8 cellular contexts compared by ENCODE assay signal in the genomic region with DNA sequence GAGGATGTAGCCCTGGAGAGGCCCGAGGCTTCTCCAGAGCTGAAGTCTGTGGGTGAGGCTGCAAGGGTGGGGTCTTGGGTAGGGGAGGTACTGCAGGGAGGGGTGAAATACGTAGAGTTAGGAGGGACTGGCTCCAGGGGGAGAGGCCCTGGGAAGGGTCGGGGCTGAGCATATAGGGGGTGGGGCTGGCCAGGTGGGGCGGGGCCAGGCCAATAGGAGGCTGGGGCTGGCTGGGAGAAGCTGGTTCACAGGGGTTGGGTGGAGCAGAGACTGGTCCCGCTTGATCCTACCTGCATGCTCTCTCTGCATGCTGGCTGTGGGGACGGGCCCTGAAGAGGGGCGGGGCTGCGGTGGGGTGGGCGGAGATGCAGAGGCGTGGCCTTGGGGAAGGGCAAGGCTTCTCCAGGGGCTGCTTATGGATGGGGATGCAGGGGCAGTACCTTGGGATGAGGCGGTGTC. TPM values are rescaled to one million over a fixed set of nuclear protein-coding genes. Genes with fewer than 3 reads are reported as not detected.
DNase-seq lines count a peak whose midpoint lies in the region; ATAC-seq, FAIRE-seq and TF ChIP-seq lines count a peak whose summit lies in the region.

No MANE protein-coding gene starts in this region.

- H3K27ac ChIP-seq in left ventricle myocardium inferior (replicated peaks): no peak overlapping the region
- H3K27ac ChIP-seq in pancreas: no peak overlapping the region
- H3K27ac ChIP-seq in MM.1S (ENCODE audit: low read length): no peak overlapping the region

- H3K36me3 ChIP-seq in left ventricle myocardium inferior (no peaks in the 10 kb centered on the region), bronchial epithelial cell (ENCODE audit: control insufficient read depth, insufficient read depth, low read length) (no peaks in the 10 kb centered on the region), pancreas (no peaks in the 10 kb centered on the region), MM.1S (replicated peaks; ENCODE audit: insufficient read depth, low read length) (no peaks in the 10 kb centered on the region)

- H3K4me3 ChIP-seq in left ventricle myocardium inferior (no peak overlapping the region), bronchial epithelial cell (ENCODE audit: low read depth, low read length) (peak overlapping the region; percentile 7), pancreas (no peak overlapping the region), MM.1S (ENCODE audit: low read length) (no peak overlapping the region)

- H3F3A ChIP-seq in MM.1S (ENCODE audit: insufficient read depth, low read length): no peaks in the 10 kb centered on the region

- H3K4me2 ChIP-seq in MM.1S (ENCODE audit: low read depth, low read length): no peak overlapping the region

- H3K9me3 ChIP-seq in left ventricle myocardium inferior (replicated peaks): peaks cover 12% of the 10 kb centered on the region
- H3K9me3 ChIP-seq in pancreas: no peaks in the 10 kb centered on the region
- no peaks in the 10 kb centered on the region for H3K9me3 ChIP-seq in MM.1S (replicated peaks; ENCODE audit: insufficient read depth, low read length)

- H2AFZ ChIP-seq in MM.1S (ENCODE audit: low read length): no peak overlapping the region

- 1 to 4% methylated on average over 10 to 11 of the region's 11 CpGs for WGBS in pancreas, 2 donors

- peak; percentile 26 for ATAC-seq in left ventricle myocardium superior
- peak; percentile 30 to 68 (median 52) for ATAC-seq in pancreas
- no peak for ATAC-seq in GM21390 (IDR thresholded peaks at IDR 0.05; ENCODE audit: unreplicated experiment)

- intact Hi-C loops in left ventricle myocardium superior (cut with micrococcal nuclease): no loop called here
- intact Hi-C loops in left ventricle myocardium inferior (cut with micrococcal nuclease): no loop called here
- intact Hi-C loops in pancreas (cut with DNase I): no loop called here

- no peaks in the 10 kb centered on the region for H3K9me2 ChIP-seq in MM.1S (replicated peaks; ENCODE audit: insufficient read depth, low read length)

- TF ChIP-seq CTCF in left ventricle myocardium inferior (IDR thresholded peaks at IDR 0.05; ENCODE audit: borderline replicate concordance) (no peak), bronchial epithelial cell (IDR thresholded peaks at IDR 0.05; ENCODE audit: insufficient read depth, low read length, severe bottlenecking) (no peak), pancreas (IDR thresholded peaks at IDR 0.05) (no peak), MM.1S (IDR thresholded peaks at IDR 0.05; ENCODE audit: low read length) (no peak)

- H4K20me1 ChIP-seq in MM.1S (ENCODE audit: insufficient read depth, low read length): no peaks in the 10 kb centered on the region

- H3K79me2 ChIP-seq in MM.1S (ENCODE audit: low read length): no peaks in the 10 kb centered on the region

- no peak for DNase-seq in left ventricle myocardium superior
- no peak for DNase-seq in left ventricle myocardium inferior
- peak; percentile 90 for DNase-seq in SW480 (ENCODE audit: low spot score)
- DNase-seq in bronchial epithelial cell (ENCODE audit: low read depth): peak; percentile 71
- DNase-seq in pancreas: peak in 5 of 6 donors; percentile 42 to 77 (median 53)
- no peak for DNase-seq in MM.1S
- no peak for DNase-seq in SKM-1 treated with dmso at 0.1 percent for 144 hours (lab: John Stamatoyannopoulos, UW; ENCODE audit: unreplicated experiment)

- no peak for FAIRE-seq in bronchial epithelial cell (lab: Jason Lieb, UNC)
- no peak for FAIRE-seq in pancreas (lab: Jason Lieb, UNC)

- H3K4me1 ChIP-seq in left ventricle myocardium inferior (peaks cover 7% of the 10 kb centered on the region), pancreas (no peaks in the 10 kb centered on the region), MM.1S (ENCODE audit: low read length) (no peaks in the 10 kb centered on the region)

- peaks cover 99% of the 10 kb centered on the region for H3K27me3 ChIP-seq in left ventricle myocardium inferior (ENCODE audit: low read depth)
- peaks cover 4% of the 10 kb centered on the region for H3K27me3 ChIP-seq in bronchial epithelial cell (ENCODE audit: control insufficient read depth, insufficient read depth, low read length)
- H3K27me3 ChIP-seq in pancreas: no peaks in the 10 kb centered on the region
- peaks cover 83% of the 10 kb centered on the region for H3K27me3 ChIP-seq in MM.1S (replicated peaks; ENCODE audit: insufficient read depth, low read length)

- no peak overlapping the region for H3K9ac ChIP-seq in MM.1S (ENCODE audit: low read length)

RNA-seq across cellular contexts. Expression of a gene that starts 51.9 kb away (rescaled TPM):
- total RNA-seq in left ventricle myocardium superior: not detected
- not detected for total RNA-seq in left ventricle myocardium inferior
- total RNA-seq in bronchial epithelial cell: not detected in 2 replicates
- 1 to 10 TPM in 2 of 6 donors, under 1 TPM in 4; 0.47 to 1.6 (median 0.65) TPM for total RNA-seq in pancreas
- polyA plus RNA-seq in pancreas: 1 to 10 TPM in 1 of 2 donors, under 1 TPM in 1; 0.30 to 1.2 TPM

Comparison
In these comparisons a context has a peak if more than half of its experiments do, and no peak if none do; other contexts are left out.
1. DNase-seq: peak in SW480 (single experiment), bronchial epithelial cell (single experiment) and pancreas (5 of 6); none in left ventricle myocardium superior (single experiment), left ventricle myocardium inferior (single experiment), MM.1S (single experiment) and SKM-1 treated with dmso at 0.1 percent for 144 hours (single experiment).